Comparison of ENCODE assay signal across 22 cellular contexts in genomic region chr10:131371571-131371970, GRCh38.
"Had no signal": no experiment of that assay in that cellular context is flagged by ENCODE, and none has a peak within 500 bp of the region (broad histone marks: within the 10 kb centered on the region; RNA-seq: fewer than 3 reads in every experiment).

No MANE protein-coding gene starts in this region.

- H3K36me3 ChIP-seq: esophagus squamous epithelium, gastrocnemius medialis, heart right ventricle, left lung, lower lobe of right lung had no signal

- DNase-seq: cortex of kidney; effector CD8-positive, alpha-beta T cell; effector memory CD8-positive, alpha-beta T cell; endodermal cell; erythroblast; esophagus squamous epithelium; foreskin fibroblast; foreskin melanocyte; gastrocnemius medialis; glutamatergic neuron; head of caudate nucleus; heart right ventricle; hippocampal formation; left cardiac atrium; left lung; left ventricle myocardium superior; lower lobe of right lung; mesenchymal stem cell; mucosa of descending colon; naive B cell had no signal

- H3K27me3 ChIP-seq: gastrocnemius medialis had no signal

- H3K4me3 ChIP-seq: esophagus squamous epithelium, gastrocnemius medialis, heart right ventricle, left lung, lower lobe of right lung, mucosa of descending colon had no signal

- ATAC-seq: effector memory CD8-positive, alpha-beta T cell; esophagus mucosa; gastrocnemius medialis; heart right ventricle; left cardiac atrium; left lung; left ventricle myocardium superior; lower lobe of right lung; mucosa of descending colon had no signal

- H3K4me1 ChIP-seq: esophagus squamous epithelium, gastrocnemius medialis, heart right ventricle, left lung, lower lobe of right lung had no signal

- H3K27ac ChIP-seq: epithelial cell of prostate, esophagus squamous epithelium, gastrocnemius medialis, heart right ventricle, left lung, lower lobe of right lung had no signal

- H3K9me3 ChIP-seq: gastrocnemius medialis had no signal
